Comparison of ENCODE assay signal across 4 cellular contexts in the genomic region with DNA sequence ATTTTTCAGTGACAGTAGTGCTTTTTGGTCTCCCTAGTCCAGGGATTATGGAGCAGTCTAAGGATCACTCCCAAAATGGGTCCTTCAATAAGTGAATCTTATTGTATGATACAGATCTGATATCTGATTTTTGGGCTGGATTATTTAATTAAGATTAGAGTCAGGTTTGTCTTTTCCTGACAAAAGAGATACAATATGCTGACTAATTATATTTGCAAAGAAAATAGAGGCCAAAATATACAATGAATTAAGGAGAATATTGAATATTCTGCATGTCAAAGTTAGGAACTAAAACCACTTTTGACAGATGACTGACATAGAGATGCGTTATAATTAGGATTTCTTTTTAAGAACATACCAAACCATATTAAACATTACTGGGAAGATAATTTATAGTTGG.
A peak's percentile ranks its signal among the peaks of the same experiment; 100 is the strongest.
TF ChIP-seq lines count a peak whose summit lies in the region.

No MANE protein-coding gene starts in this region.

TF ChIP-seq in HepG2, 621 proteins besides CTCF, POLR2A, EP300 and RAD21:
- no peak for TF ChIP-seq ZNF678 (CRISPR knock-in tag; IDR thresholded peaks at IDR 0.05)
- TF ChIP-seq MAFK (conservative IDR thresholded peaks at IDR 0.05 in 1 of 2, IDR thresholded peaks at IDR 0.05 in 1 of 2; ENCODE audit: low read length in 2 of 2) = peak; percentile 82 to 92
- peak; percentile 84 for TF ChIP-seq MAFF (IDR thresholded peaks at IDR 0.05; ENCODE audit: low read depth, low read length)

TF ChIP-seq in A549, 52 proteins besides CTCF, POLR2A, EP300 and RAD21:
- TF ChIP-seq ESRRA (IDR thresholded peaks at IDR 0.05; ENCODE audit: borderline replicate concordance, low read length) (no peak), MAFK (IDR thresholded peaks at IDR 0.05; ENCODE audit: partially characterized antibody) (peak; percentile 70), PHF8 (IDR thresholded peaks at IDR 0.05; ENCODE audit: borderline replicate concordance, low read depth) (no peak), USF2 (IDR thresholded peaks at IDR 0.05) (no peak), CBX8 (IDR thresholded peaks at IDR 0.05) (no peak), HOXB5 (CRISPR knock-in tag; IDR thresholded peaks at IDR 0.05) (no peak), CHD2 (IDR thresholded peaks at IDR 0.05; ENCODE audit: low read length, partially characterized antibody) (no peak)
- TF ChIP-seq, protein P1, sequence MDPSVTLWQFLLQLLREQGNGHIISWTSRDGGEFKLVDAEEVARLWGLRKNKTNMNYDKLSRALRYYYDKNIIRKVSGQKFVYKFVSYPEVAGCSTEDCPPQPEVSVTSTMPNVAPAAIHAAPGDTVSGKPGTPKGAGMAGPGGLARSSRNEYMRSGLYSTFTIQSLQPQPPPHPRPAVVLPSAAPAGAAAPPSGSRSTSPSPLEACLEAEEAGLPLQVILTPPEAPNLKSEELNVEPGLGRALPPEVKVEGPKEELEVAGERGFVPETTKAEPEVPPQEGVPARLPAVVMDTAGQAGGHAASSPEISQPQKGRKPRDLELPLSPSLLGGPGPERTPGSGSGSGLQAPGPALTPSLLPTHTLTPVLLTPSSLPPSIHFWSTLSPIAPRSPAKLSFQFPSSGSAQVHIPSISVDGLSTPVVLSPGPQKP (IDR thresholded peaks at IDR 0.05; ENCODE audit: low read depth, low read length) = no peak

TF ChIP-seq in IMR-90, 13 proteins besides CTCF, POLR2A, EP300 and RAD21:
- TF ChIP-seq MAFK (IDR thresholded peaks at IDR 0.05; ENCODE audit: low read depth, low read length) = peak; percentile 53
- TF ChIP-seq, protein P1 (IDR thresholded peaks at IDR 0.05; ENCODE audit: borderline replicate concordance, low read depth, low read length) = no peak

TF ChIP-seq in K562, 482 proteins besides CTCF, POLR2A, EP300 and RAD21:
- TF ChIP-seq CHD1 (IDR thresholded peaks at IDR 0.05; ENCODE audit: low read length) (no peak), HNRNPUL1 (IDR thresholded peaks at IDR 0.05; ENCODE audit: low read length) (no peak), GTF2B (IDR thresholded peaks at IDR 0.05; ENCODE audit: extremely low read depth, insufficient read length) (no peak), ZNF316 (IDR thresholded peaks at IDR 0.05) (peak; percentile 58), C11orf30 (IDR thresholded peaks at IDR 0.05; ENCODE audit: low read depth) (peak; percentile 13; the same call in 1 of the 2 replicates)
